34 cellular contexts compared by ENCODE assay signal in the genomic region with DNA sequence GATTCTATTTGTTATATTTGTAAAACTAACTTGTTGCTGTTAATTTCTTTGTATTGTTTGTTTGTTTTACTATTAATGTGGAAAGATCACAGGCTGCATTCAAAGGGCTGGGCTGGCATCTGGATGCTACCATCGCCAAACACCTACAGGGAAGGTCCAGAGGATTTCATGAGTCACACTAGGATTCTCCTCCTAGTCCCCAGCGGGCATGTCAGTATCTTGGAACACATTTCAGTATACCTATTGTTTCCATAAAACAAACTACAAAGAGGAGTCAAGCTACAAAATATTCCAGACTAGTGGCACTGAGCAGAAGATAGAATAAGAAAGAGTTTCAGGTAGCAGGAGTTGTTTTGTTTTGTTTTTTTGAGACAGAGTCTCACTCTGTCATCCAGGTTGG. TPM values are rescaled to one million over a fixed set of nuclear protein-coding genes. Genes with fewer than 3 reads are reported as not detected.
"Had no signal": no experiment of that assay in that cellular context is flagged by ENCODE, and none has a peak within 500 bp of the region (broad histone marks: within the 10 kb centered on the region; RNA-seq: fewer than 3 reads in every experiment).

No MANE protein-coding gene starts in this region.

- H3K27me3 ChIP-seq: MG63 had no signal

- DNase-seq: activated B cell treated with CpG ODN at 0.5 μM for 24 hours; activated CD4-positive, alpha-beta memory T cell treated with anti-CD3 and anti-CD28 coated beads for 36 hours; activated CD4-positive, alpha-beta T cell treated with anti-CD3 and anti-CD28 coated beads for 4 hours; activated CD4-positive, alpha-beta T cell treated with anti-CD3 and anti-CD28 coated beads, Interleukin-2, amount 50 U/mL, for 1 hour; activated CD4-positive, CD25-positive, alpha-beta regulatory T cell treated with anti-CD3 and anti-CD28 coated beads, Interleukin-2, amount 50 U/mL, for 72 hours; activated CD8-positive, alpha-beta memory T cell treated with anti-CD3 and anti-CD28 coated beads for 24 hours; activated CD8-positive, alpha-beta memory T cell treated with anti-CD3 and anti-CD28 coated beads, Interleukin-2, amount 10 ng/mL, durations not matched to agents 7 days and 5 days; activated CD8-positive, alpha-beta memory T cell treated with anti-CD3 and anti-CD28 coated beads, Interleukin-2, amount 50 U/mL, for 48 hours; activated effector memory CD4-positive, alpha-beta T cell treated with Interleukin-2 at 50 U/mL for 16 hours; activated naive CD4-positive, alpha-beta T cell treated with anti-CD3 and anti-CD28 coated beads, Interleukin-2, amount 10 ng/mL, durations not matched to agents 7 days and 5 days; activated naive CD8-positive, alpha-beta T cell treated with anti-CD3 and anti-CD28 coated beads, Interleukin-2, amount 50 U/mL, for 24 hours; activated T-cell treated with anti-CD3 and anti-CD28 coated beads, Interleukin-2, amount 50 U/mL, for 48 hours; anterior cingulate cortex; central memory CD4-positive, alpha-beta T cell; MG63; NCI-H1048; NCI-H1105 treated with DMSO at 0.1 percent for 48 hours; NCI-H1436; NCI-H1694; NCI-H1930; NCI-H2081 treated with DMSO at 0.1 percent for 48 hours; NCI-H345; NCI-H524 treated with DMSO at 0.1 percent for 48 hours; NK-92 treated with Interleukin-12 subunit alpha and Interleukin-12 subunit beta, amount 100 ng/mL, for 24 hours; SIG-M5; T-helper 1 cell; T-helper 2 cell; T-helper 9 cell had no signal

- H3K27ac ChIP-seq: VCaP had no signal

- H3K9me3 ChIP-seq: MG63 had no signal

- H3K4me3 ChIP-seq: K562, MG63 had no signal

- H3K36me3 ChIP-seq: MG63 had no signal

- ATAC-seq: activated CD8-positive, alpha-beta memory T cell treated with anti-CD3 and anti-CD28 coated beads, Interleukin-2, amount 10 ng/mL, durations not matched to agents 7 days and 5 days; activated naive CD8-positive, alpha-beta T cell treated with anti-CD3 and anti-CD28 coated beads, Interleukin-2, amount 50 U/mL, for 24 hours; K562; Panc1; Right ventricle myocardium inferior had no signal

RNA-seq across cellular contexts. Expression of a gene that starts 55.3 kb away (rescaled TPM):
- total RNA-seq: activated B cell treated with CpG ODN at 0.5 μM for 24 hours; activated CD8-positive, alpha-beta memory T cell treated with anti-CD3 and anti-CD28 coated beads, Interleukin-2, amount 10 ng/mL, durations not matched to agents 7 days and 5 days; K562; OCI-LY7; SK-MEL-5 had no signal
